ENCODE assay signal across 14 cellular contexts in genomic region chr2:213067888-213068287, GRCh38.
"Had no signal": no experiment of that assay in that cellular context is flagged by ENCODE, and none has a peak within 500 bp of the region (broad histone marks: within the 10 kb centered on the region; RNA-seq: fewer than 3 reads in every experiment).

No MANE protein-coding gene starts in this region.

- H3K4me3 ChIP-seq: tibial artery had no signal

- H3K4me3 Mint-ChIP-seq: activated naive CD8-positive, alpha-beta T cell treated with anti-CD3 and anti-CD28 coated beads for 36 hours; activated T-helper 1 cell treated with anti-CD3 and anti-CD28 coated beads, Interleukin-12 subunit alpha, Interleukin-12 subunit beta, Interleukin-2, Interleukin-4 antibody, amounts not matched to agents 30 ng/mL and 10 ng/mL and 1 ng/mL, durations not matched to agents 14 hours and 24 hours and 36 hours; endodermal cell; memory B cell; nephron had no signal

- DNase-seq: activated CD4-positive, CD25-positive, alpha-beta regulatory T cell treated with anti-CD3 and anti-CD28 coated beads, Interleukin-2, amount 50 U/mL, for 72 hours; activated naive CD8-positive, alpha-beta T cell treated with anti-CD3 and anti-CD28 coated beads for 36 hours; endodermal cell; nucleus accumbens; posterior cingulate gyrus; stimulated activated CD4-positive, alpha-beta T cell treated with anti-CD3 and anti-CD28 coated beads, Interleukin-15, amount 100 ng/mL, for 24 hours; stimulated activated CD4-positive, alpha-beta T cell treated with anti-CD3 and anti-CD28 coated beads, Interleukin-4, amount 100 ng/mL, for 1 hour; stimulated activated naive CD4-positive, alpha-beta T cell; T1000; tibial artery had no signal

- H3K27ac Mint-ChIP-seq: activated naive CD8-positive, alpha-beta T cell treated with anti-CD3 and anti-CD28 coated beads for 36 hours; activated T-helper 1 cell treated with anti-CD3 and anti-CD28 coated beads, Interleukin-12 subunit alpha, Interleukin-12 subunit beta, Interleukin-2, Interleukin-4 antibody, amounts not matched to agents 30 ng/mL and 10 ng/mL and 1 ng/mL, durations not matched to agents 14 hours and 24 hours and 36 hours; endodermal cell; memory B cell; nephron had no signal

- H3K9me3 ChIP-seq: tibial artery had no signal

- H3K36me3 ChIP-seq: tibial artery had no signal

- H3K9me3 Mint-ChIP-seq: activated naive CD8-positive, alpha-beta T cell treated with anti-CD3 and anti-CD28 coated beads for 36 hours; activated T-helper 1 cell treated with anti-CD3 and anti-CD28 coated beads, Interleukin-12 subunit alpha, Interleukin-12 subunit beta, Interleukin-2, Interleukin-4 antibody, amounts not matched to agents 30 ng/mL and 10 ng/mL and 1 ng/mL, durations not matched to agents 14 hours and 24 hours and 36 hours; endodermal cell; memory B cell; nephron had no signal

- H3K27me3 ChIP-seq: tibial artery had no signal

- ATAC-seq: left lobe of liver had no signal

- H3K36me3 Mint-ChIP-seq: activated naive CD8-positive, alpha-beta T cell treated with anti-CD3 and anti-CD28 coated beads for 36 hours; memory B cell had no signal

- H3K27ac ChIP-seq: tibial artery had no signal
